In the genomic region with DNA sequence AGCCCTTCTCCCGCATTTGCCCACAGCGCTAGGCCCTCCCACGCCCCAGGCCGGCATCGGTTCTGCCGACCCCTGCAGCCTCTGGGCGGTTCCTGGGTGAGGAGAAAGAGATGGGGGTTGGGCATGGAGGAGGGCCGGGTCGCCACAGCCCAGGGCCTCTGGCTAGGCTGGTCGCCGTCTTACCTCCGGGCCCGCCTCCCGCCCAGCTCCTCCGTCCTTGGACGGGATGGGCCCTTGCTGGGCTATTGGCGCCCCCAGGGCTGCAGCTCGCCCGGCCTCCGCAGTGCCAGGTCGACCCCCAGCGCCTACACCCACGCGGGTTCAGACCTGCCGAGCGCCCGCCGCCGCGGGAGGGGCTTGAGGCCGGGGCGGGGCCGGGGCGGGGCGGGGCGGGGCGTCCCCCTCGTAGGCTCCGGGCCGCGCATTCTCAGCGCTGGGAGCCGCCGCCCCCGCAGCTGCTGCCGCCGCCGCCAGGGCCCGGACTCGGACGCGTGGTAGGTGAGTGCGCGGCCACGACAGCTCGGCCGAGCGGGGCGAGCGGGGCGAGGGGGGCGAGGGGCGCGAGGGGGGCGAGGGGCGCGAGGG, we compare ENCODE assay signal across 8 cellular contexts. TPM values are rescaled to one million over a fixed set of nuclear protein-coding genes. Genes with fewer than 3 reads are reported as not detected.
A peak's percentile ranks its signal among the peaks of the same experiment; 100 is the strongest.
DNase-seq lines count a peak whose midpoint lies in the region; ATAC-seq and TF ChIP-seq lines count a peak whose summit lies in the region.

CD151 (plus strand) TSS at position 424 of the 585 bp plus-strand sequence. CDS start 3,118 bp downstream, outside the sequence.

- POLR2A ChIA-PET in activated CD4-positive, alpha-beta memory T cell treated with anti-CD3 and anti-CD28 coated beads, Interleukin-2, amount 10 ng/mL, durations not matched to agents 7 days and 5 days (lab: Charles Lee), result interaction anchor here (2.8 to 8.3 kb wide), 3 partner anchors 10 to 24 kb away, joined by 12 to 74 read pairs (median 25); partner anchors contain the start of genes PNPLA2, POLR2L, RPLP2 and TSPAN4

- CTCF ChIA-PET in activated CD4-positive, alpha-beta memory T cell treated with anti-CD3 and anti-CD28 coated beads, Interleukin-2, amount 10 ng/mL, durations not matched to agents 7 days and 5 days (lab: Charles Lee), result no interaction called here

- H3K27ac Mint-ChIP-seq in activated CD4-positive, alpha-beta memory T cell treated with anti-CD3 and anti-CD28 coated beads, Interleukin-2, amount 10 ng/mL, durations not matched to agents 7 days and 5 days, result no peak within 1 kb of the TSS
- peak within 1 kb of the TSS; percentile 89 for H3K27ac Mint-ChIP-seq in type B pancreatic cell

- TF ChIP-seq CTCF in type B pancreatic cell (conservative IDR thresholded peaks at IDR 0.05), result peak; percentile 47

- peaks cover 36% of the 10 kb centered on the region for H3K4me1 Mint-ChIP-seq in activated CD4-positive, alpha-beta memory T cell treated with anti-CD3 and anti-CD28 coated beads, Interleukin-2, amount 10 ng/mL, durations not matched to agents 7 days and 5 days
- peaks cover 8% of the 10 kb centered on the region for H3K4me1 Mint-ChIP-seq in type B pancreatic cell (ENCODE audit: unreplicated experiment)

- H3K4me1 ChIP-seq in BLaER1 (peaks cover 72% of the 10 kb centered on the region), mucosa of rectum (ENCODE audit: control insufficient read depth in 2 of 2, insufficient read depth in 2 of 2, low read length in 2 of 2) (peaks cover 64 to 73% of the 10 kb centered on the region in 2 donors)

- H3K36me3 Mint-ChIP-seq in activated CD4-positive, alpha-beta memory T cell treated with anti-CD3 and anti-CD28 coated beads, Interleukin-2, amount 10 ng/mL, durations not matched to agents 7 days and 5 days (ENCODE audit: low read depth), result peaks cover 3% of the 10 kb centered on the region
- no peaks in the 10 kb centered on the region for H3K36me3 Mint-ChIP-seq in type B pancreatic cell

- ATAC-seq in GM19035 (IDR thresholded peaks at IDR 0.05; ENCODE audit: unreplicated experiment) (peak; percentile 39), HG03457 (IDR thresholded peaks at IDR 0.05; ENCODE audit: unreplicated experiment) (no peak)

- no peaks in the 10 kb centered on the region for H3K9me3 Mint-ChIP-seq in activated CD4-positive, alpha-beta memory T cell treated with anti-CD3 and anti-CD28 coated beads, Interleukin-2, amount 10 ng/mL, durations not matched to agents 7 days and 5 days
- no peaks in the 10 kb centered on the region for H3K9me3 Mint-ChIP-seq in type B pancreatic cell

- H3K4me2 ChIP-seq in BLaER1, result peak within 1 kb of the TSS; percentile 100

- peaks cover 92% of the 10 kb centered on the region for H4K20me1 ChIP-seq in BLaER1

- H3K27me3 Mint-ChIP-seq in activated CD4-positive, alpha-beta memory T cell treated with anti-CD3 and anti-CD28 coated beads, Interleukin-2, amount 10 ng/mL, durations not matched to agents 7 days and 5 days, result peaks cover 36% of the 10 kb centered on the region
- H3K27me3 Mint-ChIP-seq in type B pancreatic cell, result peaks cover 38% of the 10 kb centered on the region

- H3K9me3 ChIP-seq in BLaER1 (no peaks in the 10 kb centered on the region), mucosa of rectum (ENCODE audit: control insufficient read depth in 2 of 2, low read length in 2 of 2) (no peaks in the 10 kb centered on the region)

- H3K9ac ChIP-seq in BLaER1 (peak within 1 kb of the TSS; percentile 81), mucosa of rectum (ENCODE audit: low read depth in 1 of 2, low read length in 2 of 2) (peak within 1 kb of the TSS; percentile 88 to 92)

- H3K36me3 ChIP-seq in BLaER1, result peaks cover 15% of the 10 kb centered on the region
- peaks cover 12 to 16% of the 10 kb centered on the region in 2 donors for H3K36me3 ChIP-seq in mucosa of rectum (ENCODE audit: control insufficient read depth in 2 of 2, insufficient read depth in 2 of 2, low read length in 2 of 2)

- H3K27ac ChIP-seq in BLaER1 (peak within 1 kb of the TSS; percentile 74), epithelial cell of prostate (peak within 1 kb of the TSS; percentile 96), mucosa of rectum (ENCODE audit: low read depth in 2 of 2, low read length in 2 of 2) (peak within 1 kb of the TSS; percentile 93 to 95)

- H3K27me3 ChIP-seq in BLaER1, result peaks cover 70% of the 10 kb centered on the region
- H3K27me3 ChIP-seq in mucosa of rectum (ENCODE audit: control insufficient read depth in 2 of 2, insufficient read depth in 2 of 2, low read length in 2 of 2), result no peaks in the 10 kb centered on the region

- peak within 1 kb of the TSS; percentile 47 for H3K4me3 Mint-ChIP-seq in activated CD4-positive, alpha-beta memory T cell treated with anti-CD3 and anti-CD28 coated beads, Interleukin-2, amount 10 ng/mL, durations not matched to agents 7 days and 5 days
- peak within 1 kb of the TSS; percentile 84 for H3K4me3 Mint-ChIP-seq in type B pancreatic cell

- DNase-seq in MV-4-11 (lab: John Stamatoyannopoulos, UW), result peak; percentile 25
- peak; percentile 61 for DNase-seq in activated CD4-positive, alpha-beta memory T cell treated with anti-CD3 and anti-CD28 coated beads, Interleukin-2, amount 10 ng/mL, durations not matched to agents 7 days and 5 days
- no peak for DNase-seq in epithelial cell of prostate (ENCODE audit: low read depth, low spot score)
- no peak for DNase-seq in type B pancreatic cell (ENCODE audit: extremely low spot score, unreplicated experiment)

- H3K4me3 ChIP-seq in BLaER1 (peak within 1 kb of the TSS; percentile 79), mucosa of rectum (ENCODE audit: low read length in 2 of 2) (peak within 1 kb of the TSS; percentile 78 to 83)

RNA-seq across cellular contexts. Expression of gene CD151, which starts in this region (rescaled TPM):
- 10 to 100 TPM; 28.0 to 28.6 TPM for total RNA-seq in activated CD4-positive, alpha-beta memory T cell treated with anti-CD3 and anti-CD28 coated beads, Interleukin-2, amount 10 ng/mL, durations not matched to agents 7 days and 5 days
- total RNA-seq in type B pancreatic cell (ENCODE audit: low replicate concordance), result 126 and 128 TPM in 2 replicates

Comparison
In these comparisons a context has a peak if more than half of its experiments do, and no peak if none do; other contexts are left out.
1. DNase-seq: peak in MV-4-11 (single experiment) and activated CD4-positive, alpha-beta memory T cell treated with anti-CD3 and anti-CD28 coated beads, Interleukin-2, amount 10 ng/mL, durations not matched to agents 7 days and 5 days (single experiment); none in epithelial cell of prostate (single experiment) and type B pancreatic cell (single experiment).
2. Peak in every context shown above with its lines, with median percentiles within 50 percentile points of each other: H3K27ac ChIP-seq.